In genomic region chr2:44324971-44325426, GRCh38 we compare ENCODE assay signal across 16 cellular contexts. TPM values are rescaled to one million over a fixed set of nuclear protein-coding genes. Genes with fewer than 3 reads are reported as not detected.
A peak's percentile ranks its signal among the peaks of the same experiment; 100 is the strongest.
DNase-seq lines count a peak whose midpoint lies in the region; ATAC-seq, FAIRE-seq and TF ChIP-seq lines count a peak whose summit lies in the region.
"Had no signal": no experiment of that assay in that cellular context is flagged by ENCODE, and none has a peak within 500 bp of the region (broad histone marks: within the 10 kb centered on the region; RNA-seq: fewer than 3 reads in every experiment).

No MANE protein-coding gene starts in this region.

- no peaks in the 10 kb centered on the region for H4K20me1 ChIP-seq in HepG2 (ENCODE audit: insufficient read depth, low read length)

- H3K36me3 ChIP-seq in MG63 (peaks cover 76% of the 10 kb centered on the region), HepG2 (replicated peaks in 1 of 2; ENCODE audit: control insufficient read depth in 1 of 2, insufficient read depth in 2 of 2, low read length in 2 of 2) (peaks cover 15 to 66% of the 10 kb centered on the region in 2 experiments)

- ATAC-seq in HepG2: no peak
- no peak for ATAC-seq in GM18517 (IDR thresholded peaks at IDR 0.05; ENCODE audit: unreplicated experiment)
- no peak for ATAC-seq in GM19351 (IDR thresholded peaks at IDR 0.05; ENCODE audit: unreplicated experiment)

- H3K4me1 ChIP-seq in HepG2 (ENCODE audit: insufficient read depth, low read length): no peaks in the 10 kb centered on the region

- TF ChIP-seq EP300 in HepG2 (IDR thresholded peaks at IDR 0.05; ENCODE audit: low read depth in 2 of 2, low read length in 2 of 2) (no peak), HepG2 (CRISPR knock-in tag; IDR thresholded peaks at IDR 0.05; ENCODE audit: borderline replicate concordance) (no peak)

- intact Hi-C loops in HepG2 (cut with micrococcal nuclease; ENCODE audit: unreplicated experiment): no loop called here

- no peak for TF ChIP-seq RAD21 in HepG2 (CRISPR knock-in tag; IDR thresholded peaks at IDR 0.05)

- 97% methylated on average over 1 of the region's 1 CpG for WGBS in HepG2 (ENCODE audit: low lambda C conversion rate)

- POLR2A ChIA-PET in HepG2 (lab: Yijun Ruan, JAX): no interaction called here

- FAIRE-seq in HepG2 (lab: Jason Lieb, UNC): no peak
- FAIRE-seq: small intestine had no signal

- H2AFZ ChIP-seq in HepG2 (ENCODE audit: low read length): no peak overlapping the region

- in situ Hi-C loops in HepG2 (cut with HindIII; ENCODE audit: extremely low pct_ligation_motif_present, low pct_unique_long_range_greater_than_20kb): no loop called here

- H3K9me3 ChIP-seq in MG63 (no peaks in the 10 kb centered on the region), HepG2 (ENCODE audit: low read length) (no peaks in the 10 kb centered on the region)

- H3K79me2 ChIP-seq in HepG2 (ENCODE audit: insufficient read depth, low read length): no peaks in the 10 kb centered on the region

- TF ChIP-seq CTCF in HepG2 (CRISPR knock-in tag; IDR thresholded peaks at IDR 0.05): no peak

- H3K27ac ChIP-seq in HepG2 (ENCODE audit: extremely low read length, insufficient read depth, low read length): no peak overlapping the region

- no TSS peak for BruUV-seq in HepG2 (replicated peaks; lab: Mats Ljungman, UMichigan)

- no peak overlapping the region for H3K4me3 ChIP-seq in MG63
- no peak overlapping the region for H3K4me3 ChIP-seq in HepG2 (replicated peaks in 1 of 3; ENCODE audit: insufficient read depth in 1 of 3, low read depth in 2 of 3, low read length in 3 of 3)

- H3K27me3 ChIP-seq in MG63 (no peaks in the 10 kb centered on the region), HepG2 (ENCODE audit: control insufficient read depth in 1 of 2, insufficient read depth in 2 of 2, low read length in 2 of 2) (no peaks in the 10 kb centered on the region)

- DNase-seq in AG08396 (ENCODE audit: low spot score): peak; percentile 10
- peak; percentile 22 for DNase-seq in MG63
- DNase-seq in dedifferentiated amniotic fluid mesenchymal stem cell (ENCODE audit: extremely low spot score): peak; percentile 64
- no peak for DNase-seq in HepG2 (ENCODE audit: low spot score)
- DNase-seq in ecto neural progenitor cell (ENCODE audit: low spot score): no peak
- DNase-seq in GM19240 (ENCODE audit: insufficient read length, low spot score): no peak
- DNase-seq: activated CD8-positive, alpha-beta memory T cell treated with anti-CD3 and anti-CD28 coated beads, Interleukin-2, amount 50 U/mL, for 4 hours; anterior cingulate cortex; CD4-positive, CD25-positive, alpha-beta regulatory T cell; glutamatergic neuron; NCI-H1436; small intestine; stimulated activated CD8-positive, alpha-beta memory T cell treated with anti-CD3 and anti-CD28 coated beads, Interleukin-4, amount 100 ng/mL, for 48 hours; T-helper 2 cell had no signal

- H3K9ac ChIP-seq in HepG2 (ENCODE audit: insufficient read depth, low read depth, low read length): no peak overlapping the region

- TF ChIP-seq POLR2A in HepG2 (IDR thresholded peaks at IDR 0.05; ENCODE audit: insufficient read depth in 1 of 2, low read depth in 2 of 2, low read length in 2 of 2): no peak

- CTCF ChIA-PET in HepG2 (lab: Yijun Ruan, JAX; ENCODE audit: low intra/inter-chr PET ratio, low total read pairs): no interaction called here

- no peak overlapping the region for H3K4me2 ChIP-seq in HepG2 (ENCODE audit: low read depth, low read length)

TF ChIP-seq in HepG2, 621 proteins besides CTCF, POLR2A, EP300 and RAD21 (continues in another document):
- no peak for TF ChIP-seq ZNF510 (CRISPR knock-in tag; IDR thresholded peaks at IDR 0.05; ENCODE audit: low read depth)

RNA-seq across cellular contexts. Expression of gene PREPL, which starts 36.3 kb away (rescaled TPM):
- total RNA-seq in MG63 (2014; rRNA removed; shearing (Covaris generic); ENCODE audit: low replicate concordance): 48.3 and 102 TPM in 2 replicates
- 34.3 and 56.1 TPM in 2 replicates for total RNA-seq in HepG2 (2016; rRNA removed; fragmentation: Illumina TruSeq; extraction: Trizol)
- total RNA-seq in HepG2 (2016; cell fraction: cytosol; rRNA removed; fragmentation: Illumina TruSeq; extraction: Trizol; ENCODE audit: low read depth): 3.1 and 3.2 TPM in 2 replicates
- 33.6 and 53.1 TPM in 2 replicates for total RNA-seq in HepG2 (2016; cell fraction: insoluble cytoplasmic fraction; rRNA removed; fragmentation: Illumina TruSeq; extraction: Trizol)
- 8.3 and 10.0 TPM in 2 replicates for total RNA-seq in HepG2 (2016; cell fraction: membrane; rRNA removed; fragmentation: Illumina TruSeq; extraction: Trizol)
- 34.9 and 36.8 TPM in 2 replicates for total RNA-seq in HepG2 (2016; cell fraction: nucleus; rRNA removed; fragmentation: Illumina TruSeq; extraction: Trizol)
- polyA plus RNA-seq in HepG2 (2011; rRNA removed): 15.2 and 19.7 TPM in 2 replicates
- 5.9 and 10.5 TPM in 2 replicates for polyA plus RNA-seq in HepG2 (2011; cell fraction: cytosol; rRNA removed)
- 11.8 and 17.5 TPM in 2 replicates for polyA plus RNA-seq in HepG2 (2011; cell fraction: nucleus; rRNA removed)
- polyA plus RNA-seq in HepG2 (2012): 17.9 and 21.6 TPM in 2 replicates
- polyA plus RNA-seq in HepG2 (2016; cell fraction: cytosol; fragmentation: Illumina TruSeq; extraction: Trizol; ENCODE audit: low read depth): 0.65 and 0.70 TPM in 2 replicates
- 40.9 and 42.7 TPM in 2 replicates for polyA plus RNA-seq in HepG2 (2016; cell fraction: insoluble cytoplasmic fraction; fragmentation: Illumina TruSeq; extraction: Trizol; ENCODE audit: low read depth)
- 2.1 and 2.8 TPM in 2 replicates for polyA plus RNA-seq in HepG2 (2016; cell fraction: membrane; fragmentation: Illumina TruSeq; extraction: Trizol; ENCODE audit: low read depth)
- 23.0 and 23.6 TPM in 2 replicates for polyA plus RNA-seq in HepG2 (2016; cell fraction: nucleus; fragmentation: Illumina TruSeq; extraction: Trizol; ENCODE audit: insufficient read depth, low read depth)
- 17.1 and 20.9 TPM in 2 replicates for polyA minus RNA-seq in HepG2 (2011; rRNA and poly(A)+ RNA removed; ENCODE audit: low replicate concordance)
- polyA minus RNA-seq in HepG2 (2011; cell fraction: cytosol; rRNA and poly(A)+ RNA removed): 13.7 and 16.0 TPM in 2 replicates
- 54.3 and 66.9 TPM in 2 replicates for polyA minus RNA-seq in HepG2 (2011; cell fraction: nucleus; rRNA and poly(A)+ RNA removed)

RNA-seq across cellular contexts. Expression of gene CAMKMT, which starts 36.7 kb away (rescaled TPM):
- 1.3 and 26.4 TPM in 2 replicates for total RNA-seq in MG63 (2014; rRNA removed; shearing (Covaris generic); ENCODE audit: low replicate concordance)
- 15.3 and 20.8 TPM in 2 replicates for total RNA-seq in HepG2 (2016; rRNA removed; fragmentation: Illumina TruSeq; extraction: Trizol)
- total RNA-seq in HepG2 (2016; cell fraction: cytosol; rRNA removed; fragmentation: Illumina TruSeq; extraction: Trizol; ENCODE audit: low read depth): 7.2 and 7.4 TPM in 2 replicates
- total RNA-seq in HepG2 (2016; cell fraction: insoluble cytoplasmic fraction; rRNA removed; fragmentation: Illumina TruSeq; extraction: Trizol): 16.8 and 17.7 TPM in 2 replicates
- 7.1 and 9.1 TPM in 2 replicates for total RNA-seq in HepG2 (2016; cell fraction: membrane; rRNA removed; fragmentation: Illumina TruSeq; extraction: Trizol)
- 33.5 and 39.9 TPM in 2 replicates for total RNA-seq in HepG2 (2016; cell fraction: nucleus; rRNA removed; fragmentation: Illumina TruSeq; extraction: Trizol)
- 4.9 and 6.9 TPM in 2 replicates for polyA plus RNA-seq in HepG2 (2011; rRNA removed)
- polyA plus RNA-seq in HepG2 (2011; cell fraction: cytosol; rRNA removed): 4.7 and 4.9 TPM in 2 replicates
- 5.4 and 5.7 TPM in 2 replicates for polyA plus RNA-seq in HepG2 (2011; cell fraction: nucleus; rRNA removed)
- polyA plus RNA-seq in HepG2 (2012): 6.8 and 9.4 TPM in 2 replicates
- polyA plus RNA-seq in HepG2 (2016; cell fraction: cytosol; fragmentation: Illumina TruSeq; extraction: Trizol; ENCODE audit: low read depth): 3.3 and 4.4 TPM in 2 replicates
- polyA plus RNA-seq in HepG2 (2016; cell fraction: insoluble cytoplasmic fraction; fragmentation: Illumina TruSeq; extraction: Trizol; ENCODE audit: low read depth): 22.6 and 23.5 TPM in 2 replicates
- 6.3 and 7.0 TPM in 2 replicates for polyA plus RNA-seq in HepG2 (2016; cell fraction: membrane; fragmentation: Illumina TruSeq; extraction: Trizol; ENCODE audit: low read depth)
- polyA plus RNA-seq in HepG2 (2016; cell fraction: nucleus; fragmentation: Illumina TruSeq; extraction: Trizol; ENCODE audit: insufficient read depth, low read depth): 16.3 and 17.1 TPM in 2 replicates
- polyA minus RNA-seq in HepG2 (2011; rRNA and poly(A)+ RNA removed; ENCODE audit: low replicate concordance): 6.4 and 7.6 TPM in 2 replicates
- 3.4 and 7.7 TPM in 2 replicates for polyA minus RNA-seq in HepG2 (2011; cell fraction: cytosol; rRNA and poly(A)+ RNA removed)
- polyA minus RNA-seq in HepG2 (2011; cell fraction: nucleus; rRNA and poly(A)+ RNA removed): 48.0 and 55.1 TPM in 2 replicates

RNA-seq across cellular contexts. Expression of gene SLC3A1, which starts 49.7 kb away (rescaled TPM):
- total RNA-seq in MG63 (2014; rRNA removed; shearing (Covaris generic); ENCODE audit: low replicate concordance): not detected in 2 replicates
- total RNA-seq in HepG2 (2016; rRNA removed; fragmentation: Illumina TruSeq; extraction: Trizol): not detected in 2 replicates
- not detected in 2 replicates for total RNA-seq in HepG2 (2016; cell fraction: cytosol; rRNA removed; fragmentation: Illumina TruSeq; extraction: Trizol; ENCODE audit: low read depth)
- not detected in 2 replicates for total RNA-seq in HepG2 (2016; cell fraction: insoluble cytoplasmic fraction; rRNA removed; fragmentation: Illumina TruSeq; extraction: Trizol)
- total RNA-seq in HepG2 (2016; cell fraction: membrane; rRNA removed; fragmentation: Illumina TruSeq; extraction: Trizol): not detected in 2 replicates
- not detected in 2 replicates for total RNA-seq in HepG2 (2016; cell fraction: nucleus; rRNA removed; fragmentation: Illumina TruSeq; extraction: Trizol)
- polyA plus RNA-seq in HepG2 (2011; rRNA removed): 0.15 and 0.18 TPM in 2 replicates
- polyA plus RNA-seq in HepG2 (2011; cell fraction: cytosol; rRNA removed): 0.03 and 0.15 TPM in 2 replicates
- 0.10 TPM in 1 of 2 replicates, not detected in the other for polyA plus RNA-seq in HepG2 (2011; cell fraction: nucleus; rRNA removed)
- polyA plus RNA-seq in HepG2 (2012): 0.19 and 0.35 TPM in 2 replicates
- not detected in 2 replicates for polyA plus RNA-seq in HepG2 (2016; cell fraction: cytosol; fragmentation: Illumina TruSeq; extraction: Trizol; ENCODE audit: low read depth)
- not detected in 2 replicates for polyA plus RNA-seq in HepG2 (2016; cell fraction: insoluble cytoplasmic fraction; fragmentation: Illumina TruSeq; extraction: Trizol; ENCODE audit: low read depth)
- not detected in 2 replicates for polyA plus RNA-seq in HepG2 (2016; cell fraction: membrane; fragmentation: Illumina TruSeq; extraction: Trizol; ENCODE audit: low read depth)
- polyA plus RNA-seq in HepG2 (2016; cell fraction: nucleus; fragmentation: Illumina TruSeq; extraction: Trizol; ENCODE audit: insufficient read depth, low read depth): 0.31 TPM in 1 of 2 replicates, not detected in the other
- 0.42 TPM in 1 of 2 replicates, not detected in the other for polyA minus RNA-seq in HepG2 (2011; rRNA and poly(A)+ RNA removed; ENCODE audit: low replicate concordance)
- polyA minus RNA-seq in HepG2 (2011; cell fraction: cytosol; rRNA and poly(A)+ RNA removed): not detected in 2 replicates
- 0.26 and 0.37 TPM in 2 replicates for polyA minus RNA-seq in HepG2 (2011; cell fraction: nucleus; rRNA and poly(A)+ RNA removed)

Comparison
In these comparisons a context has a peak if more than half of its experiments do, and no peak if none do; other contexts are left out.
1. DNase-seq: peak in AG08396 (single experiment), MG63 (single experiment) and dedifferentiated amniotic fluid mesenchymal stem cell (single experiment); none in HepG2 (single experiment), ecto neural progenitor cell (single experiment) and GM19240 (single experiment).